ENCODE assay signal across 39 cellular contexts in genomic region chr12:73308747-73309146, GRCh38.
DNase-seq lines count a peak whose midpoint lies in the region; ATAC-seq and TF ChIP-seq lines count a peak whose summit lies in the region.
"Had no signal": no experiment of that assay in that cellular context is flagged by ENCODE, and none has a peak within 500 bp of the region (broad histone marks: within the 10 kb centered on the region; RNA-seq: fewer than 3 reads in every experiment).

No MANE protein-coding gene starts in this region.

- TF ChIP-seq CTCF in RWPE1 (conservative IDR thresholded peaks at IDR 0.05; ENCODE audit: low read depth) = no peak

- H3K4me1 Mint-ChIP-seq in activated CD8-positive, alpha-beta T cell treated with anti-CD3 and anti-CD28 coated beads, Interleukin-2, amount 10 ng/mL, durations not matched to agents 7 days and 5 days (ENCODE audit: low read depth) = no peaks in the 10 kb centered on the region
- H3K4me1 Mint-ChIP-seq: activated CD4-positive, alpha-beta T cell treated with anti-CD3 and anti-CD28 coated beads, Interleukin-2, amount 10 ng/mL, durations not matched to agents 24 days and 14 days; activated naive CD8-positive, alpha-beta T cell treated with anti-CD3 and anti-CD28 coated beads for 36 hours; CD4-positive, CD25-positive, alpha-beta regulatory T cell; natural killer cell; stimulated activated naive B cell treated with anti-CD40 and anti-IgM and Interleukin-4, amounts not matched to agents 10 μg/mL and 1 μg/mL and 100 μg/mL, for 72 hours; WTC11 had no signal

- no peak overlapping the region for H3K27ac Mint-ChIP-seq in activated CD8-positive, alpha-beta T cell treated with anti-CD3 and anti-CD28 coated beads, Interleukin-2, amount 10 ng/mL, durations not matched to agents 7 days and 5 days
- H3K27ac Mint-ChIP-seq: activated CD4-positive, alpha-beta T cell treated with anti-CD3 and anti-CD28 coated beads, Interleukin-2, amount 10 ng/mL, durations not matched to agents 24 days and 14 days; activated naive CD8-positive, alpha-beta T cell treated with anti-CD3 and anti-CD28 coated beads for 36 hours; activated T-cell treated with anti-CD3 and anti-CD28 coated beads, Interleukin-2, amount 50 U/mL, for 24 hours; CD4-positive, CD25-positive, alpha-beta regulatory T cell; HFFc6; natural killer cell; progenitor cell of endocrine pancreas; stimulated activated naive B cell treated with anti-CD40 and anti-IgM and Interleukin-4, amounts not matched to agents 10 μg/mL and 1 μg/mL and 100 μg/mL, for 72 hours; WTC11 had no signal

- CTCF ChIA-PET in RWPE1 (lab: Yijun Ruan, JAX) = no interaction called here
- CTCF ChIA-PET in activated CD8-positive, alpha-beta T cell treated with anti-CD3 and anti-CD28 coated beads, Interleukin-2, amount 10 ng/mL, durations not matched to agents 7 days and 5 days (lab: Charles Lee) = no interaction called here

- POLR2A ChIA-PET in RWPE1 (lab: Yijun Ruan, JAX; ENCODE audit: low non-redundant PET) = no interaction called here
- POLR2A ChIA-PET in activated CD8-positive, alpha-beta T cell treated with anti-CD3 and anti-CD28 coated beads, Interleukin-2, amount 10 ng/mL, durations not matched to agents 7 days and 5 days (lab: Charles Lee) = no interaction called here

- H3K36me3 Mint-ChIP-seq in activated CD8-positive, alpha-beta T cell treated with anti-CD3 and anti-CD28 coated beads, Interleukin-2, amount 10 ng/mL, durations not matched to agents 7 days and 5 days (ENCODE audit: low read depth) = no peaks in the 10 kb centered on the region
- H3K36me3 Mint-ChIP-seq: activated naive CD8-positive, alpha-beta T cell treated with anti-CD3 and anti-CD28 coated beads for 36 hours; CD4-positive, CD25-positive, alpha-beta regulatory T cell; stimulated activated naive B cell treated with anti-CD40 and anti-IgM and Interleukin-4, amounts not matched to agents 10 μg/mL and 1 μg/mL and 100 μg/mL, for 72 hours; WTC11 had no signal

- H3K27me3 Mint-ChIP-seq in activated CD8-positive, alpha-beta T cell treated with anti-CD3 and anti-CD28 coated beads, Interleukin-2, amount 10 ng/mL, durations not matched to agents 7 days and 5 days (ENCODE audit: low read depth) = no peaks in the 10 kb centered on the region
- H3K27me3 Mint-ChIP-seq: activated CD4-positive, alpha-beta T cell treated with anti-CD3 and anti-CD28 coated beads, Interleukin-2, amount 10 ng/mL, durations not matched to agents 24 days and 14 days; activated naive CD8-positive, alpha-beta T cell treated with anti-CD3 and anti-CD28 coated beads for 36 hours; activated T-cell treated with anti-CD3 and anti-CD28 coated beads, Interleukin-2, amount 50 U/mL, for 24 hours; CD4-positive, CD25-positive, alpha-beta regulatory T cell; progenitor cell of endocrine pancreas; stimulated activated naive B cell treated with anti-CD40 and anti-IgM and Interleukin-4, amounts not matched to agents 10 μg/mL and 1 μg/mL and 100 μg/mL, for 72 hours had no signal

- H3K9me3 Mint-ChIP-seq in activated CD8-positive, alpha-beta T cell treated with anti-CD3 and anti-CD28 coated beads, Interleukin-2, amount 10 ng/mL, durations not matched to agents 7 days and 5 days (ENCODE audit: insufficient read depth) = peaks cover 25% of the 10 kb centered on the region
- H3K9me3 Mint-ChIP-seq: activated CD4-positive, alpha-beta T cell treated with anti-CD3 and anti-CD28 coated beads, Interleukin-2, amount 10 ng/mL, durations not matched to agents 24 days and 14 days had no signal

- no peak for ATAC-seq in activated CD8-positive, alpha-beta T cell treated with anti-CD3 and anti-CD28 coated beads, Interleukin-2, amount 10 ng/mL, durations not matched to agents 7 days and 5 days
- ATAC-seq: A549; lower lobe of right lung; mucosa of descending colon; natural killer cell; stimulated activated naive B cell treated with anti-CD40 and anti-IgM and Interleukin-4, amounts not matched to agents 10 μg/mL and 1 μg/mL and 100 μg/mL, for 72 hours; WTC11 had no signal

- peak; percentile 39 for DNase-seq in ACHN
- DNase-seq in HS-5 (ENCODE audit: low read depth) = peak; percentile 35
- DNase-seq in RWPE1 (ENCODE audit: low spot score) = peak; percentile 3
- peak; percentile 74 for DNase-seq in kidney tubule cell (ENCODE audit: low spot score)
- DNase-seq in Kasumi-1 (lab: John Stamatoyannopoulos, UW) = no peak
- no peak for DNase-seq in substantia nigra (lab: John Stamatoyannopoulos, UW)
- no peak for DNase-seq in activated CD8-positive, alpha-beta T cell treated with anti-CD3 and anti-CD28 coated beads, Interleukin-2, amount 10 ng/mL, durations not matched to agents 7 days and 5 days
- DNase-seq in GM19240 (ENCODE audit: insufficient read length, low spot score) = no peak
- DNase-seq: activated CD4-positive, alpha-beta T cell treated with anti-CD3 and anti-CD28 coated beads, Interleukin-2, amount 10 ng/mL, durations not matched to agents 24 days and 14 days; activated gamma-delta T cell; activated naive CD8-positive, alpha-beta T cell treated with anti-CD3 and anti-CD28 coated beads for 36 hours; activated T-cell treated with anti-CD3 and anti-CD28 coated beads, Interleukin-2, amount 50 U/mL, for 24 hours; AML-193; aorta; Calu3; CD4-positive, CD25-positive, alpha-beta regulatory T cell; DND-41; effector memory CD4-positive, alpha-beta T cell; GM23248; HFFc6; islet precursor cell; KBM-7; lower lobe of right lung; mucosa of descending colon; natural killer cell; NCI-H1417; NCI-H2029 treated with DMSO at 0.1 percent for 48 hours; NCI-H2227 treated with DMSO at 0.1 percent for 48 hours; NCI-H526; nucleus accumbens; stimulated activated CD4-positive, alpha-beta T cell treated with anti-CD3 and anti-CD28 coated beads, Interleukin-15, amount 100 ng/mL, for 24 hours; stimulated activated naive B cell treated with anti-CD40 and anti-IgM and Interleukin-4, amounts not matched to agents 10 μg/mL and 1 μg/mL and 100 μg/mL, for 72 hours; upper lobe of left lung had no signal

- in situ Hi-C loops in ACHN (cut with HindIII; ENCODE audit: low pct_ligation_motif_present, low pct_unique_long_range_greater_than_20kb, low sequenced_read_pairs) = no loop called here

- H3K27ac ChIP-seq in RWPE1 = no peak overlapping the region
- H3K27ac ChIP-seq in substantia nigra (ENCODE audit: low read depth, low read length, poor library complexity, severe bottlenecking) = no peak overlapping the region
- H3K27ac ChIP-seq: A549, coronary artery, GM23248, lower lobe of right lung, SJSA1, suprapubic skin, upper lobe of left lung had no signal

- no peak overlapping the region for H3K4me3 Mint-ChIP-seq in activated CD8-positive, alpha-beta T cell treated with anti-CD3 and anti-CD28 coated beads, Interleukin-2, amount 10 ng/mL, durations not matched to agents 7 days and 5 days
- H3K4me3 Mint-ChIP-seq: activated CD4-positive, alpha-beta T cell treated with anti-CD3 and anti-CD28 coated beads, Interleukin-2, amount 10 ng/mL, durations not matched to agents 24 days and 14 days; activated naive CD8-positive, alpha-beta T cell treated with anti-CD3 and anti-CD28 coated beads for 36 hours; activated T-cell treated with anti-CD3 and anti-CD28 coated beads, Interleukin-2, amount 50 U/mL, for 24 hours; CD4-positive, CD25-positive, alpha-beta regulatory T cell; HFFc6; natural killer cell; stimulated activated naive B cell treated with anti-CD40 and anti-IgM and Interleukin-4, amounts not matched to agents 10 μg/mL and 1 μg/mL and 100 μg/mL, for 72 hours; WTC11 had no signal

Comparison
In these comparisons a context has a peak if more than half of its experiments do, and no peak if none do; other contexts are left out.
1. DNase-seq: peak in ACHN (single experiment), HS-5 (single experiment), RWPE1 (single experiment) and kidney tubule cell (single experiment); none in Kasumi-1 (0 of 2), substantia nigra (0 of 49), activated CD8-positive, alpha-beta T cell treated with anti-CD3 and anti-CD28 coated beads, Interleukin-2, amount 10 ng/mL, durations not matched to agents 7 days and 5 days (single experiment) and GM19240 (single experiment).